13 cellular contexts compared by ENCODE assay signal in genomic region chr17:49214665-49215360, GRCh38. TPM values are rescaled to one million over a fixed set of nuclear protein-coding genes. Genes with fewer than 3 reads are reported as not detected.
A peak's percentile ranks its signal among the peaks of the same experiment; 100 is the strongest.
DNase-seq lines count a peak whose midpoint lies in the region; ATAC-seq and TF ChIP-seq lines count a peak whose summit lies in the region.
"Had no signal": no experiment of that assay in that cellular context is flagged by ENCODE, and none has a peak within 500 bp of the region (broad histone marks: within the 10 kb centered on the region; RNA-seq: fewer than 3 reads in every experiment).

No MANE protein-coding gene starts in this region.

- peak overlapping the region; percentile 87 for H3K27ac Mint-ChIP-seq in T-helper 1 cell treated with Interleukin-12 subunit alpha and Interleukin-12 subunit beta and Interleukin-4 antibody, amounts not matched to agents 30 μg/mL and 1 μg/mL, for 36 hours
- peak overlapping the region; percentile 85 for H3K27ac Mint-ChIP-seq in dendritic cell treated with granulocyte-macrophage colony-stimulating factor and Interleukin-4, amounts not matched to agents 40 ng/mL and 50 ng/mL, for 4 days

- H3K4me3 ChIP-seq in Karpas-422 (ENCODE audit: low read length) (peak overlapping the region; percentile 89; the same call in 1 of the 2 replicates), parathyroid adenoma (ENCODE audit: low read depth, low read length) (no peak overlapping the region)

- no peaks in the 10 kb centered on the region for H3K27me3 Mint-ChIP-seq in T-helper 1 cell treated with Interleukin-12 subunit alpha and Interleukin-12 subunit beta and Interleukin-4 antibody, amounts not matched to agents 30 μg/mL and 1 μg/mL, for 36 hours (ENCODE audit: low read depth)
- no peaks in the 10 kb centered on the region for H3K27me3 Mint-ChIP-seq in dendritic cell treated with granulocyte-macrophage colony-stimulating factor and Interleukin-4, amounts not matched to agents 40 ng/mL and 50 ng/mL, for 4 days

- peaks cover 63% of the 10 kb centered on the region for H3K36me3 Mint-ChIP-seq in T-helper 1 cell treated with Interleukin-12 subunit alpha and Interleukin-12 subunit beta and Interleukin-4 antibody, amounts not matched to agents 30 μg/mL and 1 μg/mL, for 36 hours (ENCODE audit: low read depth)
- no peaks in the 10 kb centered on the region for H3K36me3 Mint-ChIP-seq in dendritic cell treated with granulocyte-macrophage colony-stimulating factor and Interleukin-4, amounts not matched to agents 40 ng/mL and 50 ng/mL, for 4 days (ENCODE audit: low read depth)

- no peak overlapping the region for H2AFZ ChIP-seq in Karpas-422 (ENCODE audit: low read length)
- H2AFZ ChIP-seq in parathyroid adenoma: no peak overlapping the region

- H3K27ac ChIP-seq in Karpas-422 (ENCODE audit: low read length) (peak overlapping the region; percentile 91), parathyroid adenoma (peak overlapping the region; percentile 16)
- H3K27ac ChIP-seq: brain microvascular endothelial cell, RWPE1 had no signal

- H3K9me3 Mint-ChIP-seq in T-helper 1 cell treated with Interleukin-12 subunit alpha and Interleukin-12 subunit beta and Interleukin-4 antibody, amounts not matched to agents 30 μg/mL and 1 μg/mL, for 36 hours: no peaks in the 10 kb centered on the region
- no peaks in the 10 kb centered on the region for H3K9me3 Mint-ChIP-seq in dendritic cell treated with granulocyte-macrophage colony-stimulating factor and Interleukin-4, amounts not matched to agents 40 ng/mL and 50 ng/mL, for 4 days

- no peak for TF ChIP-seq CTCF in parathyroid adenoma (IDR thresholded peaks at IDR 0.05)

- H3K36me3 ChIP-seq in Karpas-422 (ENCODE audit: insufficient read depth, low read length) (peaks cover 29% of the 10 kb centered on the region), parathyroid adenoma (ENCODE audit: control insufficient read depth, insufficient read depth, low read length) (no peaks in the 10 kb centered on the region)
- H3K36me3 ChIP-seq: brain microvascular endothelial cell had no signal

- no peak for ATAC-seq in HG02885 (IDR thresholded peaks at IDR 0.05; ENCODE audit: poor library complexity, unreplicated experiment)
- ATAC-seq: activated CD4-positive, CD25-positive, alpha-beta regulatory T cell treated with anti-CD3 and anti-CD28 coated beads, Interleukin-2, amount 50 U/mL, for 24 hours had no signal

- H3K4me1 ChIP-seq in Karpas-422 (ENCODE audit: low read length) (peaks cover 85% of the 10 kb centered on the region), parathyroid adenoma (no peaks in the 10 kb centered on the region)

- H3K4me3 Mint-ChIP-seq in T-helper 1 cell treated with Interleukin-12 subunit alpha and Interleukin-12 subunit beta and Interleukin-4 antibody, amounts not matched to agents 30 μg/mL and 1 μg/mL, for 36 hours: peak overlapping the region; percentile 72
- H3K4me3 Mint-ChIP-seq in dendritic cell treated with granulocyte-macrophage colony-stimulating factor and Interleukin-4, amounts not matched to agents 40 ng/mL and 50 ng/mL, for 4 days: no peak overlapping the region

- DNase-seq in T-helper 1 cell: no peak
- DNase-seq in Karpas-422: no peak
- DNase-seq in HuH-7.5 (ENCODE audit: low spot score): no peak
- no peak for DNase-seq in COLO668 (lab: John Stamatoyannopoulos, UW; ENCODE audit: unreplicated experiment)
- DNase-seq: brain microvascular endothelial cell, NCI-H187 treated with DMSO at 0.1 percent for 48 hours had no signal

- intact Hi-C loops in dendritic cell treated with granulocyte-macrophage colony-stimulating factor and Interleukin-4, amounts not matched to agents 40 ng/mL and 50 ng/mL, for 4 days (cut with micrococcal nuclease): no loop called here

- H4K20me1 ChIP-seq in Karpas-422 (ENCODE audit: insufficient read depth, low read depth, low read length): no peaks in the 10 kb centered on the region

- H3K9ac ChIP-seq in Karpas-422 (ENCODE audit: low read length) (peak overlapping the region; percentile 89), parathyroid adenoma (no peak overlapping the region)

- peaks cover 78% of the 10 kb centered on the region for H3K4me1 Mint-ChIP-seq in T-helper 1 cell treated with Interleukin-12 subunit alpha and Interleukin-12 subunit beta and Interleukin-4 antibody, amounts not matched to agents 30 μg/mL and 1 μg/mL, for 36 hours (ENCODE audit: low read depth)
- peaks cover 92% of the 10 kb centered on the region for H3K4me1 Mint-ChIP-seq in dendritic cell treated with granulocyte-macrophage colony-stimulating factor and Interleukin-4, amounts not matched to agents 40 ng/mL and 50 ng/mL, for 4 days (ENCODE audit: low read depth)

- H3K9me3 ChIP-seq in Karpas-422 (ENCODE audit: low read length) (no peaks in the 10 kb centered on the region), parathyroid adenoma (ENCODE audit: control insufficient read depth, low read length) (no peaks in the 10 kb centered on the region)

- H3K79me2 ChIP-seq in Karpas-422 (ENCODE audit: low read length) (peaks cover 60% of the 10 kb centered on the region), parathyroid adenoma (no peaks in the 10 kb centered on the region)

- H3K4me2 ChIP-seq in Karpas-422 (ENCODE audit: low read depth, low read length, poor library complexity, severe bottlenecking): peak overlapping the region; percentile 95
- H3K4me2 ChIP-seq in parathyroid adenoma (ENCODE audit: low read length): no peak overlapping the region

- H3K27me3 ChIP-seq in Karpas-422 (ENCODE audit: low read length): no peaks in the 10 kb centered on the region
- H3K27me3 ChIP-seq in parathyroid adenoma (ENCODE audit: control insufficient read depth, insufficient read depth, low read length): no peaks in the 10 kb centered on the region
- H3K27me3 ChIP-seq: brain microvascular endothelial cell had no signal

- no peaks in the 10 kb centered on the region for H3K9me2 ChIP-seq in Karpas-422 (replicated peaks; ENCODE audit: insufficient read depth, low read length)

RNA-seq across cellular contexts. Expression of gene ABI3, which starts 4.3 kb away (rescaled TPM):
- 20.2 and 29.9 TPM in 2 replicates for total RNA-seq in Karpas-422 (2014; rRNA removed; shearing (Covaris generic); ENCODE audit: low replicate concordance)

RNA-seq across cellular contexts. Expression of gene GNGT2, which starts 4.4 kb away (rescaled TPM):
- 25.3 and 40.2 TPM in 2 replicates for total RNA-seq in Karpas-422 (2014; rRNA removed; shearing (Covaris generic); ENCODE audit: low replicate concordance)

RNA-seq across cellular contexts. Expression of gene PHOSPHO1, which starts 15.8 kb away (rescaled TPM):
- total RNA-seq in Karpas-422 (2014; rRNA removed; shearing (Covaris generic); ENCODE audit: low replicate concordance): 2.3 TPM in 1 of 2 replicates, not detected in the other
- total RNA-seq: HT1080 had no signal
